Comparison of ENCODE assay signal across 4 cellular contexts in the genomic region with DNA sequence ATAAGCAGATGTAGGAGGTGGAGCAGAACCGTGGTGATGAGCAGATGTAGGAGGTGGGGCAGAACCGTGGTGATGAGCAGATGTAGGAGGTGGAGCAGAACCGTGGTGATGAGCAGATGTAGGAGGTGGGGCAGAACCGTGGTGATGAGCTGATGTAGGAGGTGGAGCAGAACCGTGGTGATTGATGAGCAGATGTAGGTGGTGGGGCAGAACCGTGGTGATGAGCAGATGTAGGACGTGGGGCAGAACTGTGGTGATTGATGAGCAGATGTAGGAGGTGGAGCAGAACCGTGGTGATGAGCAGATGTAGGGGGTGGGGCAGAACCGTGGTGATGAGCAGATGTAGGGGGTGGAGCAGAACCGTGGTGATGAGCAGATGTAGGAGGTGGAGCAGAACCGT. TPM values are rescaled to one million over a fixed set of nuclear protein-coding genes. Genes with fewer than 3 reads are reported as not detected.
"Had no signal": no experiment of that assay in that cellular context is flagged by ENCODE, and none has a peak within 500 bp of the region (broad histone marks: within the 10 kb centered on the region; RNA-seq: fewer than 3 reads in every experiment).

No MANE protein-coding gene starts in this region.

RNA-seq across cellular contexts. Expression of a gene that starts 27.0 kb away (rescaled TPM):
- total RNA-seq: activated CD8-positive, alpha-beta T cell treated with anti-CD3 and anti-CD28 coated beads, Interleukin-2, amount 10 ng/mL, durations not matched to agents 7 days and 5 days; natural killer cell had no signal
- polyA plus RNA-seq: aorta, fibroblast of lung had no signal
